8 cellular contexts compared by ENCODE assay signal in genomic region chr1:109773203-109773899, GRCh38. TPM values are rescaled to one million over a fixed set of nuclear protein-coding genes. Genes with fewer than 3 reads are reported as not detected.
DNase-seq lines count a peak whose midpoint lies in the region; ATAC-seq, FAIRE-seq and TF ChIP-seq lines count a peak whose summit lies in the region.

No MANE protein-coding gene starts in this region.

- WGBS in HepG2 (ENCODE audit: low lambda C conversion rate) = 3% methylated on average over 7 of the region's 17 CpGs

- peaks cover 42% of the 10 kb centered on the region for H3K4me1 ChIP-seq in HepG2 (ENCODE audit: insufficient read depth, low read length)

- FAIRE-seq in HepG2 (lab: Jason Lieb, UNC) = peak; percentile 76

- H3K4me2 ChIP-seq in HepG2 (ENCODE audit: low read depth, low read length) = no peak overlapping the region

- no peaks in the 10 kb centered on the region for H3K9me3 ChIP-seq in HepG2 (ENCODE audit: low read length)

- no peak overlapping the region for H3K27ac ChIP-seq in HepG2 (ENCODE audit: extremely low read length, insufficient read depth, low read length)

- no peak overlapping the region for H2AFZ ChIP-seq in HepG2 (ENCODE audit: low read length)

- in situ Hi-C loops in HepG2 (cut with HindIII; ENCODE audit: extremely low pct_ligation_motif_present, low pct_unique_long_range_greater_than_20kb) = loop anchor here (5.0 kb wide), 3 partner anchors 56 to 226 kb away; partner anchors contain the start of gene GNAI3

- intact Hi-C loops in HepG2 (cut with micrococcal nuclease; ENCODE audit: unreplicated experiment) = loop anchor here (1.0 to 5.0 kb wide), 6 partner anchors 10 to 227 kb away; partner anchors contain the start of genes EPS8L3 and GSTM4

- peak in 3 of 4 experiments; percentile 42 to 56 (median 47) for DNase-seq in activated CD4-positive, CD25-positive, alpha-beta regulatory T cell (lab: John Stamatoyannopoulos, UW)
- DNase-seq in activated CD4-positive, CD25-positive, alpha-beta regulatory T cell treated with anti-CD3 and anti-CD28 coated beads, Interleukin-2, amount 50 U/mL, for 72 hours = no peak
- DNase-seq in NCI-H345 treated with DMSO at 0.1 percent for 48 hours (lab: John Stamatoyannopoulos, UW; ENCODE audit: unreplicated experiment) (peak; percentile 75), cerebellar cortex (ENCODE audit: low spot score) (peak; percentile 93), HepG2 (ENCODE audit: low spot score) (peak; percentile 78)
- peak; percentile 45 to 54 for DNase-seq in activated CD4-positive, alpha-beta T cell treated with anti-CD3 and anti-CD28 coated beads for 24 hours (ENCODE audit: low read depth in 2 of 2)
- peak; percentile 47 to 62 for DNase-seq in stimulated activated CD4-positive, alpha-beta T cell treated with anti-CD3 and anti-CD28 coated beads, Interleukin-4, amount 100 ng/mL, for 48 hours (ENCODE audit: low read depth in 2 of 2)

- BruUV-seq in HepG2 (replicated peaks; lab: Mats Ljungman, UMichigan) = no TSS peak

- H3K79me2 ChIP-seq in HepG2 (ENCODE audit: insufficient read depth, low read length) = no peaks in the 10 kb centered on the region

- H3K4me3 ChIP-seq in HepG2 (replicated peaks in 1 of 3; ENCODE audit: insufficient read depth in 1 of 3, low read depth in 2 of 3, low read length in 3 of 3) = no peak overlapping the region

- H3K36me3 ChIP-seq in HepG2 (replicated peaks in 1 of 2; ENCODE audit: control insufficient read depth in 1 of 2, insufficient read depth in 2 of 2, low read length in 2 of 2) = no peaks in the 10 kb centered on the region

- no peak overlapping the region for H3K9ac ChIP-seq in HepG2 (ENCODE audit: insufficient read depth, low read depth, low read length)

- H4K20me1 ChIP-seq in HepG2 (ENCODE audit: insufficient read depth, low read length) = no peaks in the 10 kb centered on the region

- peak; percentile 98 for TF ChIP-seq CTCF in HepG2 (CRISPR knock-in tag; IDR thresholded peaks at IDR 0.05)

- peaks cover 2 to 19% of the 10 kb centered on the region in 2 experiments; a peak in 3 of 5 replicates for H3K27me3 ChIP-seq in HepG2 (ENCODE audit: control insufficient read depth in 1 of 2, insufficient read depth in 2 of 2, low read length in 2 of 2)

- POLR2A ChIA-PET in HepG2 (lab: Yijun Ruan, JAX) = interaction anchor here (2.0 to 2.1 kb wide), 2 partner anchors 10 to 211 kb away, joined by 6 read pairs; partner anchors contain the start of genes AHCYL1 and EPS8L3

- TF ChIP-seq RAD21 in HepG2 (CRISPR knock-in tag; IDR thresholded peaks at IDR 0.05) = peak; percentile 96

- CTCF ChIA-PET in HepG2 (lab: Yijun Ruan, JAX; ENCODE audit: low intra/inter-chr PET ratio, low total read pairs) = interaction anchor here (1.4 to 2.0 kb wide), 6 partner anchors 33 to 228 kb away, joined by 4 to 26 read pairs (median 9); partner anchors contain the start of genes AHCYL1 and GSTM3

- no peak for TF ChIP-seq POLR2A in HepG2 (IDR thresholded peaks at IDR 0.05; ENCODE audit: insufficient read depth in 1 of 2, low read depth in 2 of 2, low read length in 2 of 2)

- ATAC-seq in HG03135 (IDR thresholded peaks at IDR 0.05; ENCODE audit: unreplicated experiment) (peak; percentile 48), HepG2 (peak; percentile 86)

- TF ChIP-seq EP300 in HepG2 (IDR thresholded peaks at IDR 0.05; ENCODE audit: low read depth in 2 of 2, low read length in 2 of 2) (no peak), HepG2 (CRISPR knock-in tag; IDR thresholded peaks at IDR 0.05; ENCODE audit: borderline replicate concordance) (no peak)

TF ChIP-seq in HepG2, 621 proteins besides CTCF, POLR2A, EP300 and RAD21 (continues in another document):
- TF ChIP-seq MXD4 (CRISPR knock-in tag; IDR thresholded peaks at IDR 0.05) (peak; percentile 69; the same call in 1 of the 2 replicates), SCMH1 (CRISPR knock-in tag; IDR thresholded peaks at IDR 0.05; ENCODE audit: borderline replicate concordance) (no peak), ZNF792 (CRISPR knock-in tag; IDR thresholded peaks at IDR 0.05) (0 out of 2 replicates have a peak, but pooled peaks have one; percentile 72), TEAD2 (CRISPR knock-in tag; IDR thresholded peaks at IDR 0.05) (no peak), CHD4 (IDR thresholded peaks at IDR 0.05; ENCODE audit: borderline replicate concordance, low read length) (no peak)
- TF ChIP-seq, protein P1, sequence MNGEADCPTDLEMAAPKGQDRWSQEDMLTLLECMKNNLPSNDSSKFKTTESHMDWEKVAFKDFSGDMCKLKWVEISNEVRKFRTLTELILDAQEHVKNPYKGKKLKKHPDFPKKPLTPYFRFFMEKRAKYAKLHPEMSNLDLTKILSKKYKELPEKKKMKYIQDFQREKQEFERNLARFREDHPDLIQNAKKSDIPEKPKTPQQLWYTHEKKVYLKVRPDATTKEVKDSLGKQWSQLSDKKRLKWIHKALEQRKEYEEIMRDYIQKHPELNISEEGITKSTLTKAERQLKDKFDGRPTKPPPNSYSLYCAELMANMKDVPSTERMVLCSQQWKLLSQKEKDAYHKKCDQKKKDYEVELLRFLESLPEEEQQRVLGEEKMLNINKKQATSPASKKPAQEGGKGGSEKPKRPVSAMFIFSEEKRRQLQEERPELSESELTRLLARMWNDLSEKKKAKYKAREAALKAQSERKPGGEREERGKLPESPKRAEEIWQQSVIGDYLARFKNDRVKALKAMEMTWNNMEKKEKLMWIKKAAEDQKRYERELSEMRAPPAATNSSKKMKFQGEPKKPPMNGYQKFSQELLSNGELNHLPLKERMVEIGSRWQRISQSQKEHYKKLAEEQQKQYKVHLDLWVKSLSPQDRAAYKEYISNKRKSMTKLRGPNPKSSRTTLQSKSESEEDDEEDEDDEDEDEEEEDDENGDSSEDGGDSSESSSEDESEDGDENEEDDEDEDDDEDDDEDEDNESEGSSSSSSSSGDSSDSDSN (CRISPR knock-in tag; IDR thresholded peaks at IDR 0.05) = 0 out of 2 replicates have a peak, but pooled peaks have one; percentile 20

RNA-seq across cellular contexts. Expression of gene EPS8L3, which starts 9.6 kb away (rescaled TPM):
- total RNA-seq in HepG2 (2016; rRNA removed; fragmentation: Illumina TruSeq; extraction: Trizol) = 7.6 and 18.2 TPM in 2 replicates
- 3.1 and 3.5 TPM in 2 replicates for total RNA-seq in HepG2 (2016; cell fraction: cytosol; rRNA removed; fragmentation: Illumina TruSeq; extraction: Trizol; ENCODE audit: low read depth)
- total RNA-seq in HepG2 (2016; cell fraction: insoluble cytoplasmic fraction; rRNA removed; fragmentation: Illumina TruSeq; extraction: Trizol) = 6.3 and 18.1 TPM in 2 replicates
- 4.6 and 5.1 TPM in 2 replicates for total RNA-seq in HepG2 (2016; cell fraction: membrane; rRNA removed; fragmentation: Illumina TruSeq; extraction: Trizol)
- total RNA-seq in HepG2 (2016; cell fraction: nucleus; rRNA removed; fragmentation: Illumina TruSeq; extraction: Trizol) = 21.5 and 27.6 TPM in 2 replicates
- 106 and 127 TPM in 2 replicates for polyA plus RNA-seq in HepG2 (2011; rRNA removed)
- polyA plus RNA-seq in HepG2 (2011; cell fraction: cytosol; rRNA removed) = 24.6 and 30.4 TPM in 2 replicates
- polyA plus RNA-seq in HepG2 (2011; cell fraction: nucleus; rRNA removed) = 854 and 1,047 TPM in 2 replicates
- 79.1 and 95.8 TPM in 2 replicates for polyA plus RNA-seq in HepG2 (2012)
- 3.0 and 3.7 TPM in 2 replicates for polyA plus RNA-seq in HepG2 (2016; cell fraction: cytosol; fragmentation: Illumina TruSeq; extraction: Trizol; ENCODE audit: low read depth)
- polyA plus RNA-seq in HepG2 (2016; cell fraction: insoluble cytoplasmic fraction; fragmentation: Illumina TruSeq; extraction: Trizol; ENCODE audit: low read depth) = 11.9 and 13.8 TPM in 2 replicates
- 4.6 and 5.0 TPM in 2 replicates for polyA plus RNA-seq in HepG2 (2016; cell fraction: membrane; fragmentation: Illumina TruSeq; extraction: Trizol; ENCODE audit: low read depth)
- 139 and 140 TPM in 2 replicates for polyA plus RNA-seq in HepG2 (2016; cell fraction: nucleus; fragmentation: Illumina TruSeq; extraction: Trizol; ENCODE audit: insufficient read depth, low read depth)
- polyA minus RNA-seq in HepG2 (2011; rRNA and poly(A)+ RNA removed; ENCODE audit: low replicate concordance) = 2.2 and 43.5 TPM in 2 replicates
- polyA minus RNA-seq in HepG2 (2011; cell fraction: cytosol; rRNA and poly(A)+ RNA removed) = 15.7 and 17.0 TPM in 2 replicates
- polyA minus RNA-seq in HepG2 (2011; cell fraction: nucleus; rRNA and poly(A)+ RNA removed) = 107 and 127 TPM in 2 replicates

RNA-seq across cellular contexts. Expression of gene GSTM3, which starts 32.5 kb away (rescaled TPM):
- 127 and 150 TPM in 2 replicates for total RNA-seq in HepG2 (2016; rRNA removed; fragmentation: Illumina TruSeq; extraction: Trizol)
- total RNA-seq in HepG2 (2016; cell fraction: cytosol; rRNA removed; fragmentation: Illumina TruSeq; extraction: Trizol; ENCODE audit: low read depth) = 35.2 and 40.3 TPM in 2 replicates
- 127 and 162 TPM in 2 replicates for total RNA-seq in HepG2 (2016; cell fraction: insoluble cytoplasmic fraction; rRNA removed; fragmentation: Illumina TruSeq; extraction: Trizol)
- 35.2 and 39.0 TPM in 2 replicates for total RNA-seq in HepG2 (2016; cell fraction: membrane; rRNA removed; fragmentation: Illumina TruSeq; extraction: Trizol)
- 49.3 and 64.9 TPM in 2 replicates for total RNA-seq in HepG2 (2016; cell fraction: nucleus; rRNA removed; fragmentation: Illumina TruSeq; extraction: Trizol)
- polyA plus RNA-seq in HepG2 (2011; rRNA removed) = 124 and 142 TPM in 2 replicates
- 105 and 126 TPM in 2 replicates for polyA plus RNA-seq in HepG2 (2011; cell fraction: cytosol; rRNA removed)
- 39.2 and 41.5 TPM in 2 replicates for polyA plus RNA-seq in HepG2 (2011; cell fraction: nucleus; rRNA removed)
- 102 and 104 TPM in 2 replicates for polyA plus RNA-seq in HepG2 (2012)
- 37.0 and 38.1 TPM in 2 replicates for polyA plus RNA-seq in HepG2 (2016; cell fraction: cytosol; fragmentation: Illumina TruSeq; extraction: Trizol; ENCODE audit: low read depth)
- 128 and 138 TPM in 2 replicates for polyA plus RNA-seq in HepG2 (2016; cell fraction: insoluble cytoplasmic fraction; fragmentation: Illumina TruSeq; extraction: Trizol; ENCODE audit: low read depth)
- polyA plus RNA-seq in HepG2 (2016; cell fraction: membrane; fragmentation: Illumina TruSeq; extraction: Trizol; ENCODE audit: low read depth) = 28.9 and 29.1 TPM in 2 replicates
- 66.5 and 79.1 TPM in 2 replicates for polyA plus RNA-seq in HepG2 (2016; cell fraction: nucleus; fragmentation: Illumina TruSeq; extraction: Trizol; ENCODE audit: insufficient read depth, low read depth)
- polyA minus RNA-seq in HepG2 (2011; rRNA and poly(A)+ RNA removed; ENCODE audit: low replicate concordance) = 34.6 and 95.6 TPM in 2 replicates
- 31.6 and 39.1 TPM in 2 replicates for polyA minus RNA-seq in HepG2 (2011; cell fraction: cytosol; rRNA and poly(A)+ RNA removed)
- polyA minus RNA-seq in HepG2 (2011; cell fraction: nucleus; rRNA and poly(A)+ RNA removed) = 15.7 and 24.2 TPM in 2 replicates
